ENCODE assay signal across 12 cellular contexts in the genomic region with DNA sequence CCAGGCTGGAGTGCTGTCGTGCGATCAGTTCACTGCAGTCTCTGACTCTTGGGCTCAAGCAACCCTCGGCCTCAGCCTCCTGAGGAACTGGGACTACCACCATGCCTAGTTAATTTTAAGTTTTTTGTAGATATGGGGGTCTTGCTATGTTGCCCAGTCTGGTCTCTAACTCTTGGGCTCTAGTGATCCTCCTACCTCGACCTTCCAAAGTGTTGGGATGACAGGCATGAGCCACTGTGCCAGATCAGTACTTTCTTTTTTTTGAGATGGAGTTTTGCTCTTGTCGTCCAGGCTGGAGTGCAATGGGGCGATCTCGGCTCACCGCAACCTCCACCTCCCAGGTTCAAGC. TPM values are rescaled to one million over a fixed set of nuclear protein-coding genes. Genes with fewer than 3 reads are reported as not detected.
DNase-seq lines count a peak whose midpoint lies in the region; ATAC-seq and TF ChIP-seq lines count a peak whose summit lies in the region.
"Had no signal": no experiment of that assay in that cellular context is flagged by ENCODE, and none has a peak within 500 bp of the region (broad histone marks: within the 10 kb centered on the region; RNA-seq: fewer than 3 reads in every experiment).

No MANE protein-coding gene starts in this region.

- ATAC-seq in memory B cell (ENCODE audit: low read depth) = no peak

- POLR2A ChIA-PET in A673 (lab: Charles Lee; ENCODE audit: low non-redundant PET) = no interaction called here

- no peaks in the 10 kb centered on the region for H4K20me1 ChIP-seq in OCI-LY1 (ENCODE audit: insufficient read depth, low read length)

- CTCF ChIA-PET in A673 (lab: Charles Lee) = interaction anchor here (0.7 to 2.4 kb wide), 7 partner anchors 28 to 162 kb away, joined by 4 to 26 read pairs (median 7); a partner anchor contains a TSS

- no peak for TF ChIP-seq POLR2A in breast epithelium (IDR thresholded peaks at IDR 0.05)
- TF ChIP-seq POLR2A in suprapubic skin (IDR thresholded peaks at IDR 0.05) = no peak

- H3K27ac ChIP-seq in OCI-LY1 (ENCODE audit: low read depth, low read length, poor library complexity, severe bottlenecking) (peak overlapping the region; percentile 79), breast epithelium (peak overlapping the region; percentile 70 to 87), suprapubic skin (peak overlapping the region; percentile 82), A673 (ENCODE audit: low read depth, low read length, poor library complexity, severe bottlenecking) (no peak overlapping the region)
- H3K27ac ChIP-seq: hepatocyte had no signal

- H3K36me3 ChIP-seq in OCI-LY1 (ENCODE audit: insufficient read depth, low read length) (no peaks in the 10 kb centered on the region), breast epithelium (no peaks in the 10 kb centered on the region), suprapubic skin (no peaks in the 10 kb centered on the region), A673 (ENCODE audit: insufficient read depth, low read length, poor library complexity, severe bottlenecking) (no peaks in the 10 kb centered on the region)
- H3K36me3 ChIP-seq: adrenal gland had no signal

- no peaks in the 10 kb centered on the region for H3K9me2 ChIP-seq in OCI-LY1 (ENCODE audit: low read depth, low read length)

- H3K4me3 ChIP-seq in OCI-LY1 (ENCODE audit: low read depth, low read length, poor library complexity, severe bottlenecking) (no peak overlapping the region), breast epithelium (peak overlapping the region in 1 of 3 donors; percentile 1), suprapubic skin (no peak overlapping the region), A673 (ENCODE audit: low read depth, low read length, poor library complexity, severe bottlenecking) (no peak overlapping the region)
- H3K4me3 ChIP-seq: hepatocyte had no signal

- no peak overlapping the region for H3K4me3 Mint-ChIP-seq in memory B cell

- DNase-seq in breast epithelium (ENCODE audit: low spot score in 2 of 2) = no peak
- no peak for DNase-seq in memory B cell (ENCODE audit: low spot score in 2 of 2)
- DNase-seq in suprapubic skin (ENCODE audit: low spot score in 2 of 2) = no peak
- no peak for DNase-seq in DMS53 treated with DMSO at 0.1 percent for 48 hours (lab: John Stamatoyannopoulos, UW; ENCODE audit: unreplicated experiment)
- no peak for DNase-seq in A673 (ENCODE audit: low spot score)
- DNase-seq in NCI-H82 (lab: John Stamatoyannopoulos, UW) = no peak

- H3K27me3 ChIP-seq in OCI-LY1 (ENCODE audit: insufficient read depth, low read length) (no peaks in the 10 kb centered on the region), breast epithelium (no peaks in the 10 kb centered on the region), suprapubic skin (no peaks in the 10 kb centered on the region), A673 (replicated peaks; ENCODE audit: insufficient read depth, low read depth, low read length, poor library complexity) (no peaks in the 10 kb centered on the region)
- H3K27me3 ChIP-seq: adrenal gland, hepatocyte had no signal

- no peaks in the 10 kb centered on the region for H3F3A ChIP-seq in OCI-LY1 (ENCODE audit: insufficient read depth, low read length)

- H3K4me1 ChIP-seq in OCI-LY1 (ENCODE audit: insufficient read depth, low read length, severe bottlenecking) (peaks cover 28% of the 10 kb centered on the region), breast epithelium (peaks cover 0 to 15% of the 10 kb centered on the region in 2 donors), suprapubic skin (peaks cover 25% of the 10 kb centered on the region), A673 (ENCODE audit: insufficient read depth, low read length, poor library complexity, severe bottlenecking) (peaks cover 3% of the 10 kb centered on the region)

- no peak for TF ChIP-seq CTCF in OCI-LY1 (IDR thresholded peaks at IDR 0.05; ENCODE audit: low read length)
- TF ChIP-seq CTCF in breast epithelium (IDR thresholded peaks at IDR 0.05) = no peak
- no peak for TF ChIP-seq CTCF in suprapubic skin (IDR thresholded peaks at IDR 0.05)
- no peak for TF ChIP-seq CTCF in A673 (conservative IDR thresholded peaks at IDR 0.05; ENCODE audit: low read depth, low read length)

- H3K36me3 Mint-ChIP-seq in memory B cell = peaks cover 2% of the 10 kb centered on the region
- H3K36me3 Mint-ChIP-seq: CD14-positive monocyte had no signal

- no TSS peak for BruUV-seq in A673 (replicated peaks; lab: Mats Ljungman, UMichigan)

- no peaks in the 10 kb centered on the region for H3K27me3 Mint-ChIP-seq in memory B cell

- H3K9me3 ChIP-seq in OCI-LY1 (ENCODE audit: low read length) (no peaks in the 10 kb centered on the region), breast epithelium (no peaks in the 10 kb centered on the region), suprapubic skin (no peaks in the 10 kb centered on the region), A673 (ENCODE audit: low read depth, low read length, poor library complexity, severe bottlenecking) (no peaks in the 10 kb centered on the region)
- H3K9me3 ChIP-seq: adrenal gland had no signal

- H3K9ac ChIP-seq in OCI-LY1 (ENCODE audit: low read length) = no peak overlapping the region

- no peak overlapping the region for H2AFZ ChIP-seq in OCI-LY1 (ENCODE audit: low read length)
- H2AFZ ChIP-seq: hepatocyte had no signal

- TF ChIP-seq EP300 in suprapubic skin (IDR thresholded peaks at IDR 0.05) = no peak

- intact Hi-C loops in breast epithelium (cut with DNase I; ENCODE audit: low total_unique reads) = no loop called here
- intact Hi-C loops in A673 (cut with micrococcal nuclease; ENCODE audit: unreplicated experiment) = loop anchor here (2.0 kb wide), 1 partner anchor 115 kb away; no protein-coding TSS in a partner anchor

- H3K27ac Mint-ChIP-seq in memory B cell = peak overlapping the region; percentile 94

- no peak overlapping the region for H3K4me2 ChIP-seq in OCI-LY1 (ENCODE audit: low read length)

- WGBS in suprapubic skin = 79% methylated on average over 8 of the region's 8 CpGs

- H3K4me1 Mint-ChIP-seq in memory B cell = peaks cover 23% of the 10 kb centered on the region

- no peaks in the 10 kb centered on the region for H3K9me3 Mint-ChIP-seq in memory B cell
- H3K9me3 Mint-ChIP-seq: CD14-positive monocyte had no signal

- no peaks in the 10 kb centered on the region for H3K79me2 ChIP-seq in OCI-LY1 (ENCODE audit: insufficient read depth, low read length)
- H3K79me2 ChIP-seq: hepatocyte had no signal

RNA-seq across cellular contexts. Expression of a gene that starts 11.4 kb away (rescaled TPM):
- total RNA-seq in breast epithelium (1,000 to 10,000 TPM; 2,506 to 3,955 (median 3,543) TPM), suprapubic skin (1,000 to 10,000 TPM; 2,326 to 8,649 (median 2,541) TPM), A673 (2021) (27.3 and 36.4 TPM in 2 replicates)

RNA-seq across cellular contexts. Expression of a gene that starts 13.8 kb away (rescaled TPM):
- not detected for total RNA-seq in breast epithelium
- total RNA-seq in suprapubic skin = not detected
- 0.24 and 0.31 TPM in 2 replicates for total RNA-seq in A673 (2021)
- total RNA-seq: osteocyte, SK-MEL-5 had no signal

RNA-seq across cellular contexts. Expression of a gene that starts 43.3 kb away (rescaled TPM):
- total RNA-seq in breast epithelium (10 to 100 TPM; 18.0 to 32.8 (median 18.1) TPM), suprapubic skin (10 to 100 TPM in 2 of 4 donors, 1 to 10 TPM in 2; 7.3 to 16.7 (median 11.9) TPM), A673 (2021) (8.5 and 11.6 TPM in 2 replicates)

RNA-seq across cellular contexts. Expression of a gene that starts 43.4 kb away (rescaled TPM):
- under 1 TPM; 0.16 to 0.98 (median 0.59) TPM for total RNA-seq in breast epithelium
- under 1 TPM in 3 of 4 donors, not detected in 1; 0.21 to 0.64 (median 0.45) TPM for total RNA-seq in suprapubic skin
- total RNA-seq in A673 (2021) = 1.6 and 2.2 TPM in 2 replicates

RNA-seq across cellular contexts. Expression of a gene that starts 49.9 kb away (rescaled TPM):
- total RNA-seq in breast epithelium (10 to 100 TPM; 18.1 to 28.5 (median 21.8) TPM), suprapubic skin (10 to 100 TPM in 3 of 4 donors, 1 to 10 TPM in 1; 7.6 to 18.4 (median 11.3) TPM), A673 (2021) (39.6 and 40.1 TPM in 2 replicates)

Comparison
In these comparisons a context has a peak if more than half of its experiments do, and no peak if none do; other contexts are left out.
1. RNA of a gene that starts 11.4 kb away (total RNA-seq): 2,506 to 3,955 TPM in breast epithelium and 2,326 to 8,649 TPM in suprapubic skin; 27.3 to 36.4 TPM in A673; every median in the first group is over 10 times any median in the second.